ENCODE assay signal across 9 cellular contexts in the genomic region with DNA sequence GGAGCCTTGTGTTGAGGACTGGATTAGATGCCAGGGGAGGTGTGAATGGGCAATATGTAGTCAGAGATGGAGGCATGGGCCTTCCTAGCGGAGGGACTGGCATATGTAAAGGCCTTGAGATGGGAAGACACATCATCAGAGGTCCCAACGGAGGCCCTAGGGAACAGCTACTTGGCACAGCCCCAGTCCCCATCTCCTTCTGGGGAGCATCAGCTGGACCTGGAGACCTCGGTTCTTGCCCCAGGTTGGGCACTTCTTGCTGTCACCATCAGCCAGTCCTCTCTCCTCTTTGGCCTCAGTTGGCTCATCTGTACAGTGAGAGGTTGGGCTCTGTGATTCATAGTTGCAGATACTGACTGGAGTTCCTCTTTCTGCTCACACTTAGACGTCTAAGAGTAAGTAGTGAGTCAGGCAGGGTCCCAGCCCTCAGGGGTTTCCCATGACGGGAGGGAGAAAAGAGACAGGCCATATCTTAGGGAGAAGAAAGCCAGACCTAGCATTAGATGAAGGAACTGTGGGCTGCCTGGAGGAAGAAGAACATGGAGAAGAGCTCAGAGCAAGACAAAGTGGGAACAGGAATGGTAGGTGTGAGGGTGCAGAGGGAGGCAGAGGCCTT. TPM values are rescaled to one million over a fixed set of nuclear protein-coding genes. Genes with fewer than 3 reads are reported as not detected.
DNase-seq lines count a peak whose midpoint lies in the region; ATAC-seq and TF ChIP-seq lines count a peak whose summit lies in the region.
"Had no signal": no experiment of that assay in that cellular context is flagged by ENCODE, and none has a peak within 500 bp of the region (broad histone marks: within the 10 kb centered on the region; RNA-seq: fewer than 3 reads in every experiment).

No MANE protein-coding gene starts in this region.

- WGBS in adrenal gland, 4 donors, result 70 to 74% (median 72%) methylated on average over 4 to 5 of the region's 5 CpGs

- H3K9me3 Mint-ChIP-seq in activated naive CD4-positive, alpha-beta T cell treated with anti-CD3 and anti-CD28 coated beads for 36 hours, result no peaks in the 10 kb centered on the region
- no peaks in the 10 kb centered on the region for H3K9me3 Mint-ChIP-seq in endothelial cell (ENCODE audit: unreplicated experiment)

- H3K4me3 Mint-ChIP-seq in activated naive CD4-positive, alpha-beta T cell treated with anti-CD3 and anti-CD28 coated beads for 36 hours, result no peak overlapping the region
- peak overlapping the region; percentile 63 for H3K4me3 Mint-ChIP-seq in endothelial cell (ENCODE audit: unreplicated experiment)

- H3K9me3 ChIP-seq in SJCRH30 (replicated peaks) (no peaks in the 10 kb centered on the region), adrenal gland (replicated peaks in 1 of 3) (no peaks in the 10 kb centered on the region)
- H3K9me3 ChIP-seq: SJSA1 had no signal

- H3K27ac ChIP-seq in SJCRH30, result peak overlapping the region; percentile 89; the same call in 1 of the 2 replicates
- H3K27ac ChIP-seq in coronary artery, result peak overlapping the region in 1 of 2 donors; percentile 47
- H3K27ac ChIP-seq in adrenal gland, result no peak overlapping the region
- H3K27ac ChIP-seq: SJSA1 had no signal

- no peaks in the 10 kb centered on the region for H3K27me3 Mint-ChIP-seq in activated naive CD4-positive, alpha-beta T cell treated with anti-CD3 and anti-CD28 coated beads for 36 hours (ENCODE audit: low read depth)
- peaks cover 29% of the 10 kb centered on the region for H3K27me3 Mint-ChIP-seq in endothelial cell (ENCODE audit: unreplicated experiment)

- CTCF ChIA-PET in activated naive CD4-positive, alpha-beta T cell treated with anti-CD3 and anti-CD28 coated beads for 36 hours (lab: Charles Lee), result interaction anchor here (0.9 kb wide), 1 partner anchor 91 kb away, joined by 3 read pairs; no protein-coding TSS in a partner anchor

- no peaks in the 10 kb centered on the region for H3K36me3 Mint-ChIP-seq in activated naive CD4-positive, alpha-beta T cell treated with anti-CD3 and anti-CD28 coated beads for 36 hours (ENCODE audit: low read depth)
- peaks cover 13% of the 10 kb centered on the region for H3K36me3 Mint-ChIP-seq in endothelial cell (ENCODE audit: low read depth, unreplicated experiment)

- peaks cover 25% of the 10 kb centered on the region for H3K4me1 ChIP-seq in SJCRH30
- H3K4me1 ChIP-seq in adrenal gland (replicated peaks in 1 of 2), result peaks cover 6 to 21% of the 10 kb centered on the region in 2 donors

- peak; percentile 80 for DNase-seq in activated naive CD4-positive, alpha-beta T cell treated with anti-CD3 and anti-CD28 coated beads for 36 hours
- DNase-seq in activated naive CD4-positive, alpha-beta T cell (lab: John Stamatoyannopoulos, UW), result no peak
- DNase-seq in SJCRH30 (no peak), endothelial cell (ENCODE audit: low spot score) (no peak), coronary artery (ENCODE audit: low spot score) (no peak), adrenal gland (no peak), HuH-7 (ENCODE audit: low spot score) (no peak)
- DNase-seq in stimulated activated naive CD8-positive, alpha-beta T cell treated with anti-CD3 and anti-CD28 coated beads, Interleukin-15, Interleukin-2, amounts not matched to agents 100 U/mL and 50 U/mL, for 24 hours, result peak; percentile 52

- H3K27ac Mint-ChIP-seq in activated naive CD4-positive, alpha-beta T cell treated with anti-CD3 and anti-CD28 coated beads for 36 hours, result no peak overlapping the region
- no peak overlapping the region for H3K27ac Mint-ChIP-seq in endothelial cell (ENCODE audit: unreplicated experiment)

- TF ChIP-seq POLR2A in adrenal gland (IDR thresholded peaks at IDR 0.05), result no peak

- no peak for TF ChIP-seq CTCF in endothelial cell (IDR thresholded peaks at IDR 0.05; ENCODE audit: unreplicated experiment)
- TF ChIP-seq CTCF in coronary artery (IDR thresholded peaks at IDR 0.05), result no peak
- TF ChIP-seq CTCF in adrenal gland (IDR thresholded peaks at IDR 0.05), result no peak

- no peak overlapping the region for H3K4me3 ChIP-seq in SJCRH30
- H3K4me3 ChIP-seq in coronary artery, result no peak overlapping the region
- no peak overlapping the region for H3K4me3 ChIP-seq in adrenal gland
- H3K4me3 ChIP-seq: SJSA1 had no signal

- ATAC-seq in stimulated activated naive CD8-positive, alpha-beta T cell treated with anti-CD3 and anti-CD28 coated beads, Interleukin-15, Interleukin-2, amounts not matched to agents 100 U/mL and 50 U/mL, for 24 hours, result peak; percentile 74

- intact Hi-C loops in activated naive CD4-positive, alpha-beta T cell treated with anti-CD3 and anti-CD28 coated beads for 36 hours (cut with micrococcal nuclease), result loop anchor here (1.0 to 5.0 kb wide), 4 partner anchors 12 to 1577 kb away; partner anchors contain the start of gene HDAC1
- intact Hi-C loops in adrenal gland (cut with DNase I), result no loop called here

- H3K27me3 ChIP-seq in SJCRH30, result no peaks in the 10 kb centered on the region
- H3K27me3 ChIP-seq in adrenal gland, result no peaks in the 10 kb centered on the region
- H3K27me3 ChIP-seq: SJSA1 had no signal

- H3K36me3 ChIP-seq in SJCRH30, result peaks cover 4% of the 10 kb centered on the region
- no peaks in the 10 kb centered on the region for H3K36me3 ChIP-seq in adrenal gland (replicated peaks in 1 of 2)

- H3K4me1 Mint-ChIP-seq in activated naive CD4-positive, alpha-beta T cell treated with anti-CD3 and anti-CD28 coated beads for 36 hours (ENCODE audit: low read depth), result peaks cover 40% of the 10 kb centered on the region
- H3K4me1 Mint-ChIP-seq in endothelial cell (ENCODE audit: unreplicated experiment), result peaks cover 32% of the 10 kb centered on the region

RNA-seq across cellular contexts. Expression of gene MARCKSL1, which starts 3.4 kb away (rescaled TPM):
- total RNA-seq in activated naive CD4-positive, alpha-beta T cell treated with anti-CD3 and anti-CD28 coated beads for 36 hours, result 10 to 100 TPM; 14.4 to 15.9 TPM
- 207 and 208 TPM in 2 replicates for total RNA-seq in SJCRH30 (2014; rRNA removed; shearing (Covaris generic))
- total RNA-seq in endothelial cell (ENCODE audit: unreplicated experiment) (730 TPM), adrenal gland (10 to 100 TPM; 24.2 to 82.2 (median 50.0) TPM)
- polyA plus RNA-seq in adrenal gland, result 10 to 100 TPM; 34.4 to 54.8 (median 49.2) TPM

RNA-seq across cellular contexts. Expression of gene FAM229A, which starts 22.8 kb away (rescaled TPM):
- 1 to 10 TPM; 2.1 to 3.4 TPM for total RNA-seq in activated naive CD4-positive, alpha-beta T cell treated with anti-CD3 and anti-CD28 coated beads for 36 hours
- 2.1 and 4.2 TPM in 2 replicates for total RNA-seq in SJCRH30 (2014; rRNA removed; shearing (Covaris generic))
- 8.5 TPM for total RNA-seq in endothelial cell (ENCODE audit: unreplicated experiment)
- total RNA-seq in adrenal gland, result 10 to 100 TPM in 3 of 8 donors, 1 to 10 TPM in 5; 1.3 to 12.8 (median 5.8) TPM
- polyA plus RNA-seq in adrenal gland, result 100 to 1,000 TPM in 1 of 3 donors, 10 to 100 TPM in 1, 1 to 10 TPM in 1; 1.6 to 110 (median 56.7) TPM

RNA-seq across cellular contexts. Expression of gene TSSK3, which starts 22.9 kb away (rescaled TPM):
- 1 to 10 TPM in 1 of 2 experiments, under 1 TPM in 1; 0.84 to 1.9 TPM for total RNA-seq in activated naive CD4-positive, alpha-beta T cell treated with anti-CD3 and anti-CD28 coated beads for 36 hours
- 1.0 and 1.2 TPM in 2 replicates for total RNA-seq in SJCRH30 (2014; rRNA removed; shearing (Covaris generic))
- total RNA-seq in endothelial cell (ENCODE audit: unreplicated experiment) (0.67 TPM), adrenal gland (1 to 10 TPM in 5 of 8 donors, under 1 TPM in 2, not detected in 1; 0.69 to 5.3 (median 2.4) TPM)
- polyA plus RNA-seq in adrenal gland, result 1 to 10 TPM in 2 of 3 donors, under 1 TPM in 1; 0.84 to 2.1 (median 1.2) TPM
- total RNA-seq: SJSA1 had no signal

RNA-seq across cellular contexts. Expression of gene HDAC1, which starts 47.6 kb away (rescaled TPM):
- 100 to 1,000 TPM; 111 to 120 TPM for total RNA-seq in activated naive CD4-positive, alpha-beta T cell treated with anti-CD3 and anti-CD28 coated beads for 36 hours
- 156 and 160 TPM in 2 replicates for total RNA-seq in SJCRH30 (2014; rRNA removed; shearing (Covaris generic))
- total RNA-seq in endothelial cell (ENCODE audit: unreplicated experiment) (143 TPM), adrenal gland (10 to 100 TPM; 52.2 to 93.1 (median 74.7) TPM)
- polyA plus RNA-seq in adrenal gland, result 10 to 100 TPM; 54.4 to 70.1 (median 59.6) TPM

RNA-seq across cellular contexts. Expression of gene BSDC1, which starts 54.8 kb away (rescaled TPM):
- 10 to 100 TPM; 35.2 to 38.3 TPM for total RNA-seq in activated naive CD4-positive, alpha-beta T cell treated with anti-CD3 and anti-CD28 coated beads for 36 hours
- total RNA-seq in SJCRH30 (2014; rRNA removed; shearing (Covaris generic)), result 49.4 and 54.5 TPM in 2 replicates
- total RNA-seq in endothelial cell (ENCODE audit: unreplicated experiment) (79.0 TPM), adrenal gland (100 to 1,000 TPM in 7 of 8 donors, 10 to 100 TPM in 1; 95.5 to 153 (median 112) TPM)
- polyA plus RNA-seq in adrenal gland, result 10 to 100 TPM; 47.9 to 80.2 (median 63.9) TPM

Comparison
In these comparisons a context has a peak if more than half of its experiments do, and no peak if none do; other contexts are left out.
1. DNase-seq: peak in activated naive CD4-positive, alpha-beta T cell treated with anti-CD3 and anti-CD28 coated beads for 36 hours (single experiment) and stimulated activated naive CD8-positive, alpha-beta T cell treated with anti-CD3 and anti-CD28 coated beads, Interleukin-15, Interleukin-2, amounts not matched to agents 100 U/mL and 50 U/mL, for 24 hours (single experiment); none in activated naive CD4-positive, alpha-beta T cell (0 of 4), SJCRH30 (0 of 2), endothelial cell (single experiment), coronary artery (single experiment), adrenal gland (0 of 7) and HuH-7 (single experiment).